Comparison of ENCODE assay signal across 20 cellular contexts in the genomic region with DNA sequence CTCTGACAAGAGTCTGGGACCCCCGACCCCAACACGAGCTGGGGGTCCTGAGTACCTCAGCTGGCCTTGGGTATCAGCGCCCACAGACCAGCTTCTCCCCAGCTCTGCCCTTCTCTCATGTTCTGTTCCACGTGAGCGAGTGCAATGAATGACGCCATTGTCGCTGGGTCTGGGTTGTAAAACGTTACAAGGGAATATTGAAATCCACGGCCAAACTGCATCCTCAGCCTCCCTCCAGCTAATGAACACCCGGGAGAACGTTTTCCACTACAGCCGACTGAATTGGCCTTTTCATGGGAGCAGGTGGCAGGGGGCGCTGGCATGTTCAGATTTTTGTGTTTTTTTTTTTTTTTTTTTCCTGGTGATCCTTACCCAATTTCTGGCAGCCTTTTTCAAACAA. TPM values are rescaled to one million over a fixed set of nuclear protein-coding genes. Genes with fewer than 3 reads are reported as not detected.
DNase-seq lines count a peak whose midpoint lies in the region; ATAC-seq, FAIRE-seq and TF ChIP-seq lines count a peak whose summit lies in the region.
"Had no signal": no experiment of that assay in that cellular context is flagged by ENCODE, and none has a peak within 500 bp of the region (broad histone marks: within the 10 kb centered on the region; RNA-seq: fewer than 3 reads in every experiment).

No MANE protein-coding gene starts in this region.

- H3K4me2 ChIP-seq in A549, result 0 out of 3 replicates have a peak overlapping the region, but pooled peaks have one; percentile 19
- H3K4me2 ChIP-seq in neural progenitor cell, result no peak overlapping the region

- no peaks in the 10 kb centered on the region for H3K27me3 ChIP-seq in neural progenitor cell
- H3K27me3 ChIP-seq in ascending aorta, result no peaks in the 10 kb centered on the region

- H3K36me3 ChIP-seq in neural progenitor cell (no peaks in the 10 kb centered on the region), ascending aorta (no peaks in the 10 kb centered on the region)

- H3K27ac ChIP-seq in A549 (no peak overlapping the region), neural progenitor cell (no peak overlapping the region), ascending aorta (no peak overlapping the region)
- H3K27ac ChIP-seq: C4-2B had no signal

- no peak for TF ChIP-seq EP300 in A549 (IDR thresholded peaks at IDR 0.05)

- no peaks in the 10 kb centered on the region for H3K36me3 Mint-ChIP-seq in neural progenitor cell

- TF ChIP-seq RAD21 in A549 (conservative IDR thresholded peaks at IDR 0.05 in 1 of 2, IDR thresholded peaks at IDR 0.05 in 1 of 2), result no peak

- FAIRE-seq in A549 (lab: Jason Lieb, UNC) (no peak), HTR-8/SVneo (lab: Jason Lieb, UNC) (no peak)
- FAIRE-seq: G401.6, GM12891 had no signal

- DNase-seq in A549 (ENCODE audit: low read depth in 1 of 2, low spot score in 1 of 2) (no peak), NCI-H526 treated with DMSO at 0.1 percent for 48 hours (lab: John Stamatoyannopoulos, UW) (peak; percentile 35), globus pallidus (ENCODE audit: low spot score) (peak; percentile 84), neural progenitor cell (ENCODE audit: low spot score) (peak; percentile 10), ascending aorta (ENCODE audit: low spot score in 2 of 2) (no peak), NCI-H2227 (lab: John Stamatoyannopoulos, UW; ENCODE audit: unreplicated experiment) (no peak), HTR-8/SVneo (ENCODE audit: insufficient read length, low spot score) (no peak)
- DNase-seq: 8988T, Caco-2, KG1, NCI-H1092, NCI-H446, NCI-H82, Right ventricle myocardium superior had no signal

- no peak overlapping the region for H3K4me3 Mint-ChIP-seq in neural progenitor cell

- no peak overlapping the region for H3K27ac Mint-ChIP-seq in neural progenitor cell

- H3K4me1 ChIP-seq in A549 (no peaks in the 10 kb centered on the region), neural progenitor cell (no peaks in the 10 kb centered on the region), ascending aorta (peaks cover 0 to 9% of the 10 kb centered on the region in 2 donors)
- H3K4me1 ChIP-seq: Caco-2 had no signal

- TF ChIP-seq CTCF in A549 (IDR thresholded peaks at IDR 0.05) (no peak), neural progenitor cell (IDR thresholded peaks at IDR 0.05) (peak; percentile 17), ascending aorta (IDR thresholded peaks at IDR 0.05) (no peak)

- TF ChIP-seq POLR2A in A549 (IDR thresholded peaks at IDR 0.05; ENCODE audit: low read length), result no peak

- H3K27me3 Mint-ChIP-seq in neural progenitor cell (ENCODE audit: insufficient read depth, low read depth), result peaks cover 8% of the 10 kb centered on the region

- 2% methylated on average over 13 of the region's 13 CpGs for WGBS in A549 (ENCODE audit: missing lambda C conversion rate)

- no peaks in the 10 kb centered on the region for H3K4me1 Mint-ChIP-seq in neural progenitor cell

- no peaks in the 10 kb centered on the region for H4K20me1 ChIP-seq in neural progenitor cell (ENCODE audit: low read depth)

- CTCF ChIA-PET in A549 (lab: Yijun Ruan, JAX), result no interaction called here

- intact Hi-C loops in ascending aorta (cut with DNase I), result no loop called here

- no peaks in the 10 kb centered on the region for H3K9me3 Mint-ChIP-seq in neural progenitor cell

- H3K79me2 ChIP-seq in neural progenitor cell (ENCODE audit: low read depth), result no peaks in the 10 kb centered on the region

- POLR2A ChIA-PET in A549 (lab: Yijun Ruan, JAX), result no interaction called here

- H3K9ac ChIP-seq in neural progenitor cell, result no peak overlapping the region

- H2AFZ ChIP-seq in neural progenitor cell (replicated peaks), result no peak overlapping the region

- peaks cover 5% of the 10 kb centered on the region for H3K9me3 ChIP-seq in A549
- H3K9me3 ChIP-seq in neural progenitor cell (ENCODE audit: low read depth), result no peaks in the 10 kb centered on the region
- no peaks in the 10 kb centered on the region for H3K9me3 ChIP-seq in ascending aorta
- H3K9me3 ChIP-seq: Caco-2 had no signal

- ATAC-seq in A549 (no peak), HG02763 (IDR thresholded peaks at IDR 0.05; ENCODE audit: unreplicated experiment) (no peak)
- ATAC-seq: Panc1 had no signal

- H3K4me3 ChIP-seq in A549, result no peak overlapping the region
- H3K4me3 ChIP-seq in neural progenitor cell, result no peak overlapping the region
- H3K4me3 ChIP-seq in ascending aorta, result no peak overlapping the region

- H3F3A ChIP-seq in neural progenitor cell (ENCODE audit: low read depth), result no peaks in the 10 kb centered on the region

TF ChIP-seq in A549, 52 proteins besides CTCF, POLR2A, EP300 and RAD21:
- TF ChIP-seq HDAC2 (IDR thresholded peaks at IDR 0.05), result no peak
- TF ChIP-seq REST (IDR thresholded peaks at IDR 0.05), result no peak

RNA-seq across cellular contexts. Expression of gene TBX5, which starts 34.7 kb away (rescaled TPM):
- polyA plus RNA-seq in A549 (2011; rRNA removed) (not detected in 2 replicates), A549 (2017; fragmentation: RNase III; extraction: RNeasy Plus Mini Kit Qiagen cat#74134 plus additional on column Dnase treatment) (not detected in 3 replicates)
- not detected in 2 replicates for polyA plus RNA-seq in A549 (2012; cell fraction: cytosol; rRNA removed)
- not detected in 2 replicates for polyA plus RNA-seq in A549 (2012; cell fraction: nucleus; rRNA removed)
- polyA minus RNA-seq in A549 (2011; rRNA and poly(A)+ RNA removed), result not detected in 2 replicates
- total RNA-seq in neural progenitor cell (ENCODE audit: low replicate concordance) (not detected in 2 replicates), ascending aorta (not detected)
- total RNA-seq: Caco-2, M059J had no signal

Comparison
In these comparisons a context has a peak if more than half of its experiments do, and no peak if none do; other contexts are left out.
1. DNase-seq: peak in NCI-H526 treated with DMSO at 0.1 percent for 48 hours (single experiment), globus pallidus (single experiment) and neural progenitor cell (single experiment); none in A549 (0 of 2), ascending aorta (0 of 2), NCI-H2227 (single experiment) and HTR-8/SVneo (single experiment).